ENCODE assay signal across 1 cellular context in the genomic region with DNA sequence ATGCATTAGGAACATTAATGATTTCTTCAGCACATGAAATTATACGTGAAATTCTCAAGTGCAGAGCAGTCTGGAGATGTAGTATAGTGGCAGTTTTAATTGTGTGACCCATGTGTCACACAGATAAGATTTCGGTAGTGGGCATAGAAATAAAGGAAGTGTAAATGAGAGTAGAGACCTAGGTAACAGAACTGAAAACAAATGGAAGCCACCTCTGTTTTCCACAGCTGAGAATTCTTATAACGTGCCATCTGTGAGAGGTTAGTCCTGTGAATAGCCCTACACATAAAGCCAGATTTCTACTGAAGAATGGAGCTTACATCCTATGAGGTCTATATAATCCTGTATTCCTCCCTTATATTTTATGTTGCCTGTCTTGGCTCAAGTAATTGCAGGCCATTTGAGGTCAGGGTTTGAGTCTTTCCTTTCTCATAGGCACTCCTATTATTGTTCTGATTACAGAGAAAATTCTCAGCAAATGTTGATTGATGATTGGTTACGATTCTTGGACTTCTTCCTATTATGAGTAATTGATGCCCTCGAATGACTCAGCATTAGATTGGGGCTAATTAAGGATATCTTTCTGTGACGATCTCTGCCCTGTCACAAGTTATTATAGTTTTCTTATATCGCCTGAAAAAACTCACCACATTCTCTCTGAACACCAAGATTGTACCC.
A peak's percentile ranks its signal among the peaks of the same experiment; 100 is the strongest.
TF ChIP-seq lines count a peak whose summit lies in the region.

No MANE protein-coding gene starts in this region.

TF ChIP-seq in GM12878, 131 proteins besides CTCF, POLR2A, EP300 and RAD21 (continued from another document):
- TF ChIP-seq ZBTB11 (CRISPR knock-in tag; IDR thresholded peaks at IDR 0.05), result no peak
- peak; percentile 59; the same call in 1 of the 2 replicates for TF ChIP-seq CBFB (IDR thresholded peaks at IDR 0.05; ENCODE audit: low read depth)
- TF ChIP-seq RUNX3 (IDR thresholded peaks at IDR 0.05; ENCODE audit: low read length), result peak; percentile 63
- TF ChIP-seq, protein P1, sequence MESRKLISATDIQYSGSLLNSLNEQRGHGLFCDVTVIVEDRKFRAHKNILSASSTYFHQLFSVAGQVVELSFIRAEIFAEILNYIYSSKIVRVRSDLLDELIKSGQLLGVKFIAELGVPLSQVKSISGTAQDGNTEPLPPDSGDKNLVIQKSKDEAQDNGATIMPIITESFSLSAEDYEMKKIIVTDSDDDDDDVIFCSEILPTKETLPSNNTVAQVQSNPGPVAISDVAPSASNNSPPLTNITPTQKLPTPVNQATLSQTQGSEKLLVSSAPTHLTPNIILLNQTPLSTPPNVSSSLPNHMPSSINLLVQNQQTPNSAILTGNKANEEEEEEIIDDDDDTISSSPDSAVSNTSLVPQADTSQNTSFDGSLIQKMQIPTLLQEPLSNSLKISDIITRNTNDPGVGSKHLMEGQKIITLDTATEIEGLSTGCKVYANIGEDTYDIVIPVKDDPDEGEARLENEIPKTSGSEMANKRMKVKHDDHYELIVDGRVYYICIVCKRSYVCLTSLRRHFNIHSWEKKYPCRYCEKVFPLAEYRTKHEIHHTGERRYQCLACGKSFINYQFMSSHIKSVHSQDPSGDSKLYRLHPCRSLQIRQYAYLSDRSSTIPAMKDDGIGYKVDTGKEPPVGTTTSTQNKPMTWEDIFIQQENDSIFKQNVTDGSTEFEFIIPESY (IDR thresholded peaks at IDR 0.05), result no peak
- TF ChIP-seq CEBPB (IDR thresholded peaks at IDR 0.05; ENCODE audit: borderline replicate concordance in 1 of 2, low read depth in 2 of 2, low read length in 2 of 2), result no peak
- TF ChIP-seq CHD4 (IDR thresholded peaks at IDR 0.05), result no peak
- TF ChIP-seq STAT3 (IDR thresholded peaks at IDR 0.05; ENCODE audit: low read depth, low read length), result no peak
- TF ChIP-seq CUX1 (IDR thresholded peaks at IDR 0.05; ENCODE audit: insufficient replicate concordance, low read depth, low read length), result peak; percentile 65
- no peak for TF ChIP-seq PML (IDR thresholded peaks at IDR 0.05; ENCODE audit: low read length)
- peak in 1 of 2 experiments; percentile 19; a peak in 1 of 4 replicates for TF ChIP-seq ETV6 (conservative IDR thresholded peaks at IDR 0.05 in 1 of 2, IDR thresholded peaks at IDR 0.05 in 1 of 2; ENCODE audit: borderline replicate concordance in 1 of 2, low read depth in 1 of 2)
- 0 out of 2 replicates have a peak, but pooled peaks have one; percentile 16 for TF ChIP-seq GABPA (IDR thresholded peaks at IDR 0.05; ENCODE audit: low read depth)
- TF ChIP-seq PAX5 (IDR thresholded peaks at IDR 0.05; ENCODE audit: borderline replicate concordance, low read depth, low read length), result 0 out of 2 replicates have a peak, but pooled peaks have one; percentile 25
- no peak for TF ChIP-seq POLR2AphosphoS2 (IDR thresholded peaks at IDR 0.05; ENCODE audit: low read depth, low read length)
- TF ChIP-seq NRF1 (conservative IDR thresholded peaks at IDR 0.05; ENCODE audit: low read depth, low read length), result no peak
- no peak for TF ChIP-seq E2F4 (IDR thresholded peaks at IDR 0.05; ENCODE audit: low read depth, low read length)
- peak in 1 of 2 experiments; percentile 6; a peak in 1 of 4 replicates for TF ChIP-seq BHLHE40 (IDR thresholded peaks at IDR 0.05; ENCODE audit: borderline replicate concordance in 1 of 2, low read depth in 2 of 2, low read length in 1 of 2)
- peak; percentile 97 for TF ChIP-seq BCL11A (IDR thresholded peaks at IDR 0.05; ENCODE audit: low read depth, low read length)
- TF ChIP-seq CREM (IDR thresholded peaks at IDR 0.05; ENCODE audit: low read depth), result peak; percentile 53
- peak; percentile 67 for TF ChIP-seq BMI1 (IDR thresholded peaks at IDR 0.05; ENCODE audit: borderline replicate concordance)
- no peak for TF ChIP-seq NFYA (IDR thresholded peaks at IDR 0.05; ENCODE audit: borderline replicate concordance, low read depth, low read length)
- TF ChIP-seq PKNOX1 (IDR thresholded peaks at IDR 0.05), result 0 out of 2 replicates have a peak, but pooled peaks have one; percentile 31
- no peak for TF ChIP-seq YY1 (IDR thresholded peaks at IDR 0.05; ENCODE audit: low read depth, low read length)
- TF ChIP-seq ZNF274 (IDR thresholded peaks at IDR 0.05; ENCODE audit: insufficient read depth, insufficient read length), result no peak
- 0 out of 2 replicates have a peak, but pooled peaks have one; percentile 55 for TF ChIP-seq ZNF217 (IDR thresholded peaks at IDR 0.05)
